Comparison of ENCODE assay signal across 12 cellular contexts in genomic region chr6:123127807-123128206, GRCh38.
"Had no signal": no experiment of that assay in that cellular context is flagged by ENCODE, and none has a peak within 500 bp of the region (broad histone marks: within the 10 kb centered on the region; RNA-seq: fewer than 3 reads in every experiment).

No MANE protein-coding gene starts in this region.

- ATAC-seq: left ventricle myocardium superior, WTC11 had no signal

- H3K27ac Mint-ChIP-seq: activated CD4-positive, alpha-beta T cell treated with anti-CD3 and anti-CD28 coated beads, Interleukin-2, amount 10 ng/mL, durations not matched to agents 7 days and 5 days; WTC11 had no signal

- H3K9me3 Mint-ChIP-seq: activated CD4-positive, alpha-beta T cell treated with anti-CD3 and anti-CD28 coated beads, Interleukin-2, amount 10 ng/mL, durations not matched to agents 7 days and 5 days had no signal

- H3K36me3 Mint-ChIP-seq: WTC11 had no signal

- DNase-seq: activated CD4-positive, alpha-beta T cell treated with anti-CD3 and anti-CD28 coated beads, Interleukin-2, amount 10 ng/mL, durations not matched to agents 7 days and 5 days; activated naive CD4-positive, alpha-beta T cell treated with anti-CD3 and anti-CD28 coated beads, Interleukin-2, amount 50 U/mL, for 16 hours; adrenal gland; effector memory CD4-positive, alpha-beta T cell; left ventricle myocardium superior; mesenchymal stem cell; sigmoid colon; stimulated activated CD4-positive, alpha-beta T cell treated with anti-CD3 and anti-CD28 coated beads, Interleukin-12 subunit alpha, Interleukin-12 subunit beta, amount 100 ng/mL, for 4 hours; stimulated activated naive CD4-positive, alpha-beta T cell treated with Interleukin-2 at 50 U/mL for 16 hours; T-helper 9 cell; trophoblast cell had no signal

- H3K4me1 Mint-ChIP-seq: activated CD4-positive, alpha-beta T cell treated with anti-CD3 and anti-CD28 coated beads, Interleukin-2, amount 10 ng/mL, durations not matched to agents 7 days and 5 days; WTC11 had no signal

- H3K4me3 Mint-ChIP-seq: activated CD4-positive, alpha-beta T cell treated with anti-CD3 and anti-CD28 coated beads, Interleukin-2, amount 10 ng/mL, durations not matched to agents 7 days and 5 days; WTC11 had no signal

- H3K27me3 Mint-ChIP-seq: activated CD4-positive, alpha-beta T cell treated with anti-CD3 and anti-CD28 coated beads, Interleukin-2, amount 10 ng/mL, durations not matched to agents 7 days and 5 days had no signal
